17 cellular contexts compared by ENCODE assay signal in the genomic region with DNA sequence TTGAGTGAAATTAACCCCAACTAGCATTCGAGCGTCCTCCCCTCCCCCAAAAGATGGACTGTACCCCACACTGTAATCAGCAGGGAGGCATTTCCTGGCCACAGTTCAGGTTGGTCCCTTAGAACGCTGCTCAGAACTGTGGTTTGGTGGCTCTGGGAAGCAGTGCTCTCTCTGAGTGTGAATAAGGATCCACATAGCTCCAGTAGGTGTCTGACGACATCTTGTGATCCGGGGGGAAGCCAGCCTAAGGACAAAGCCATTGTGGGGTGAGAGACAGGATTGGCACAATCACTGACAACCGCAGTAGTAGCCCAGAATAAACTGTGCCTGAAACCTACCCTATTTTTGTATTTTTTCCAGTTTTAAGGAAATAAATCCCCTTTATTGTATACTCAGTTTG.
DNase-seq lines count a peak whose midpoint lies in the region; ATAC-seq and TF ChIP-seq lines count a peak whose summit lies in the region.
"Had no signal": no experiment of that assay in that cellular context is flagged by ENCODE, and none has a peak within 500 bp of the region (broad histone marks: within the 10 kb centered on the region; RNA-seq: fewer than 3 reads in every experiment).

No MANE protein-coding gene starts in this region.

- ATAC-seq in GM23338, result peak; percentile 14; the same call in 1 of the 3 replicates
- ATAC-seq in foreskin keratinocyte, result no peak
- ATAC-seq in mucosa of descending colon, result no peak
- ATAC-seq: K562 had no signal

- peak overlapping the region; percentile 78 for H3K27ac Mint-ChIP-seq in GM23338

- peaks cover 53% of the 10 kb centered on the region for H4K20me1 ChIP-seq in GM23338 (replicated peaks; ENCODE audit: insufficient read depth)
- peaks cover 19% of the 10 kb centered on the region for H4K20me1 ChIP-seq in osteoblast (ENCODE audit: insufficient read depth, low read length)

- CTCF ChIA-PET in RWPE1 (lab: Yijun Ruan, JAX), result interaction anchor here (0.7 kb wide), 1 partner anchor 205 kb away, joined by 4 read pairs; no protein-coding TSS in a partner anchor

- H2AFZ ChIP-seq in GM23338 (no peak overlapping the region), osteoblast (ENCODE audit: low read length) (no peak overlapping the region)

- H3K36me3 ChIP-seq in GM23338 (ENCODE audit: insufficient read depth), result no peaks in the 10 kb centered on the region
- H3K36me3 ChIP-seq in osteoblast (ENCODE audit: insufficient read depth, low read length), result no peaks in the 10 kb centered on the region
- no peaks in the 10 kb centered on the region for H3K36me3 ChIP-seq in mucosa of descending colon (ENCODE audit: low read depth)
- H3K36me3 ChIP-seq: HAP-1 had no signal

- H3K27ac ChIP-seq in GM23338 (ENCODE audit: low read depth), result peak overlapping the region; percentile 35; the same call in 1 of the 2 replicates
- H3K27ac ChIP-seq in RWPE1, result peak overlapping the region; percentile 40
- peak overlapping the region; percentile 50 for H3K27ac ChIP-seq in foreskin keratinocyte
- no peak overlapping the region for H3K27ac ChIP-seq in osteoblast (ENCODE audit: low read depth, low read length)

- H3K79me2 ChIP-seq in GM23338 (replicated peaks; ENCODE audit: insufficient read depth), result peaks cover 100% of the 10 kb centered on the region
- H3K79me2 ChIP-seq in osteoblast (ENCODE audit: insufficient read depth, low read length), result peaks cover 87% of the 10 kb centered on the region

- POLR2A ChIA-PET in RWPE1 (lab: Yijun Ruan, JAX; ENCODE audit: low non-redundant PET), result no interaction called here

- no peak for DNase-seq in GM23338 (ENCODE audit: low spot score)
- DNase-seq in RWPE1 (ENCODE audit: low spot score), result no peak
- no peak for DNase-seq in foreskin keratinocyte
- no peak for DNase-seq in osteoblast (ENCODE audit: insufficient read length, low spot score, missing footprints)
- DNase-seq in NCI-H1436 treated with DMSO at 0.1 percent for 48 hours (lab: John Stamatoyannopoulos, UW), result no peak
- DNase-seq in hypothalamus (lab: John Stamatoyannopoulos, UW), result no peak
- no peak for DNase-seq in NCI-H82 (lab: John Stamatoyannopoulos, UW)
- DNase-seq in mucosa of descending colon, result no peak
- DNase-seq: C1 segment of cervical spinal cord, DMS153, EL, NCI-H2107, NCI-H226, NCI-H526, SHP77 had no signal

- H3K9me3 ChIP-seq in osteoblast (ENCODE audit: low read depth, low read length) (no peaks in the 10 kb centered on the region), mucosa of descending colon (no peaks in the 10 kb centered on the region)
- H3K9me3 ChIP-seq: HAP-1 had no signal

- H3K9me2 ChIP-seq in GM23338 (ENCODE audit: insufficient read depth), result no peaks in the 10 kb centered on the region

- peaks cover 3% of the 10 kb centered on the region; the same call in 1 of the 2 replicates for H3F3A ChIP-seq in GM23338 (replicated peaks; ENCODE audit: low read depth)

- H3K4me3 Mint-ChIP-seq in GM23338, result 0 out of 3 replicates have a peak overlapping the region, but pooled peaks have one; percentile 16

- intact Hi-C loops in mucosa of descending colon (cut with DNase I, micrococcal nuclease), result no loop called here

- no peaks in the 10 kb centered on the region for H3K9me3 Mint-ChIP-seq in GM23338

- 0 out of 4 replicates have a peak, but pooled peaks of 1 of the 2 experiments have one; percentile 18 for TF ChIP-seq CTCF in GM23338 (conservative IDR thresholded peaks at IDR 0.05; ENCODE audit: low read depth in 2 of 2)
- no peak for TF ChIP-seq CTCF in RWPE1 (conservative IDR thresholded peaks at IDR 0.05; ENCODE audit: low read depth)
- TF ChIP-seq CTCF in foreskin keratinocyte (conservative IDR thresholded peaks at IDR 0.05), result no peak
- no peak for TF ChIP-seq CTCF in osteoblast (IDR thresholded peaks at IDR 0.05; ENCODE audit: extremely low read depth, low read depth, low read length)
- no peak for TF ChIP-seq CTCF in mucosa of descending colon (IDR thresholded peaks at IDR 0.05)

- no peaks in the 10 kb centered on the region for H3K27me3 ChIP-seq in GM23338 (ENCODE audit: insufficient read depth)
- no peaks in the 10 kb centered on the region for H3K27me3 ChIP-seq in foreskin keratinocyte
- H3K27me3 ChIP-seq in osteoblast (ENCODE audit: insufficient read depth, low read length), result no peaks in the 10 kb centered on the region

- H3K4me3 ChIP-seq in GM23338 (no peak overlapping the region), osteoblast (ENCODE audit: insufficient read depth, low read length) (no peak overlapping the region), mucosa of descending colon (no peak overlapping the region)
- H3K4me3 ChIP-seq: HAP-1, K562 had no signal

- H3K4me1 ChIP-seq in GM23338 (ENCODE audit: insufficient read depth) (peaks cover 85% of the 10 kb centered on the region), foreskin keratinocyte (peaks cover 23% of the 10 kb centered on the region), osteoblast (ENCODE audit: insufficient read depth, low read length) (peaks cover 8% of the 10 kb centered on the region), mucosa of descending colon (ENCODE audit: low read depth) (peaks cover 7% of the 10 kb centered on the region)

- H3K36me3 Mint-ChIP-seq in GM23338 (ENCODE audit: low read depth), result no peaks in the 10 kb centered on the region

- H3K4me1 Mint-ChIP-seq in GM23338, result peaks cover 85% of the 10 kb centered on the region

- peak overlapping the region; percentile 49 for H3K4me2 ChIP-seq in GM23338
- H3K4me2 ChIP-seq in osteoblast (ENCODE audit: insufficient read depth, low read length), result peak overlapping the region; percentile 15

- peaks cover 13% of the 10 kb centered on the region for H3K27me3 Mint-ChIP-seq in GM23338 (ENCODE audit: insufficient read depth, low read depth, poor library complexity)

TF ChIP-seq in GM23338, 12 proteins besides CTCF, POLR2A, EP300 and RAD21 (continues in another document):
- TF ChIP-seq, protein P1, sequence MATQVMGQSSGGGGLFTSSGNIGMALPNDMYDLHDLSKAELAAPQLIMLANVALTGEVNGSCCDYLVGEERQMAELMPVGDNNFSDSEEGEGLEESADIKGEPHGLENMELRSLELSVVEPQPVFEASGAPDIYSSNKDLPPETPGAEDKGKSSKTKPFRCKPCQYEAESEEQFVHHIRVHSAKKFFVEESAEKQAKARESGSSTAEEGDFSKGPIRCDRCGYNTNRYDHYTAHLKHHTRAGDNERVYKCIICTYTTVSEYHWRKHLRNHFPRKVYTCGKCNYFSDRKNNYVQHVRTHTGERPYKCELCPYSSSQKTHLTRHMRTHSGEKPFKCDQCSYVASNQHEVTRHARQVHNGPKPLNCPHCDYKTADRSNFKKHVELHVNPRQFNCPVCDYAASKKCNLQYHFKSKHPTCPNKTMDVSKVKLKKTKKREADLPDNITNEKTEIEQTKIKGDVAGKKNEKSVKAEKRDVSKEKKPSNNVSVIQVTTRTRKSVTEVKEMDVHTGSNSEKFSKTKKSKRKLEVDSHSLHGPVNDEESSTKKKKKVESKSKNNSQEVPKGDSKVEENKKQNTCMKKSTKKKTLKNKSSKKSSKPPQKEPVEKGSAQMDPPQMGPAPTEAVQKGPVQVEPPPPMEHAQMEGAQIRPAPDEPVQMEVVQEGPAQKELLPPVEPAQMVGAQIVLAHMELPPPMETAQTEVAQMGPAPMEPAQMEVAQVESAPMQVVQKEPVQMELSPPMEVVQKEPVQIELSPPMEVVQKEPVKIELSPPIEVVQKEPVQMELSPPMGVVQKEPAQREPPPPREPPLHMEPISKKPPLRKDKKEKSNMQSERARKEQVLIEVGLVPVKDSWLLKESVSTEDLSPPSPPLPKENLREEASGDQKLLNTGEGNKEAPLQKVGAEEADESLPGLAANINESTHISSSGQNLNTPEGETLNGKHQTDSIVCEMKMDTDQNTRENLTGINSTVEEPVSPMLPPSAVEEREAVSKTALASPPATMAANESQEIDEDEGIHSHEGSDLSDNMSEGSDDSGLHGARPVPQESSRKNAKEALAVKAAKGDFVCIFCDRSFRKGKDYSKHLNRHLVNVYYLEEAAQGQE (IDR thresholded peaks at IDR 0.05; ENCODE audit: unreplicated experiment), result no peak
- TF ChIP-seq ZNF114 (CRISPR knock-in tag; IDR thresholded peaks at IDR 0.05) (no peak), JUNB (IDR thresholded peaks at IDR 0.05; ENCODE audit: unreplicated experiment) (no peak), STAT1 (IDR thresholded peaks at IDR 0.05; ENCODE audit: unreplicated experiment) (no peak), EZH2 (IDR thresholded peaks at IDR 0.05; ENCODE audit: low read depth, unreplicated experiment) (no peak)
